Comparison of ENCODE assay signal across 1 cellular context in genomic region chr14:24395609-24396580, GRCh38.
TF ChIP-seq lines count a peak whose summit lies in the region.

No MANE protein-coding gene starts in this region.

TF ChIP-seq in HEK293, 187 proteins besides CTCF, POLR2A, EP300 and RAD21 (continued from another document):
- TF ChIP-seq, protein P1, sequence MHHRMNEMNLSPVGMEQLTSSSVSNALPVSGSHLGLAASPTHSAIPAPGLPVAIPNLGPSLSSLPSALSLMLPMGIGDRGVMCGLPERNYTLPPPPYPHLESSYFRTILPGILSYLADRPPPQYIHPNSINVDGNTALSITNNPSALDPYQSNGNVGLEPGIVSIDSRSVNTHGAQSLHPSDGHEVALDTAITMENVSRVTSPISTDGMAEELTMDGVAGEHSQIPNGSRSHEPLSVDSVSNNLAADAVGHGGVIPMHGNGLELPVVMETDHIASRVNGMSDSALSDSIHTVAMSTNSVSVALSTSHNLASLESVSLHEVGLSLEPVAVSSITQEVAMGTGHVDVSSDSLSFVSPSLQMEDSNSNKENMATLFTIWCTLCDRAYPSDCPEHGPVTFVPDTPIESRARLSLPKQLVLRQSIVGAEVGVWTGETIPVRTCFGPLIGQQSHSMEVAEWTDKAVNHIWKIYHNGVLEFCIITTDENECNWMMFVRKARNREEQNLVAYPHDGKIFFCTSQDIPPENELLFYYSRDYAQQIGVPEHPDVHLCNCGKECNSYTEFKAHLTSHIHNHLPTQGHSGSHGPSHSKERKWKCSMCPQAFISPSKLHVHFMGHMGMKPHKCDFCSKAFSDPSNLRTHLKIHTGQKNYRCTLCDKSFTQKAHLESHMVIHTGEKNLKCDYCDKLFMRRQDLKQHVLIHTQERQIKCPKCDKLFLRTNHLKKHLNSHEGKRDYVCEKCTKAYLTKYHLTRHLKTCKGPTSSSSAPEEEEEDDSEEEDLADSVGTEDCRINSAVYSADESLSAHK (tag by site-specific recombination; IDR thresholded peaks at IDR 0.05) = peak; percentile 55; the same call in 1 of the 2 replicates
- no peak for TF ChIP-seq ZNF677 (tag by site-specific recombination; IDR thresholded peaks at IDR 0.05)
- TF ChIP-seq ZNF112 (tag by site-specific recombination; IDR thresholded peaks at IDR 0.05) = no peak
- no peak for TF ChIP-seq PRDM2 (tag by site-specific recombination; IDR thresholded peaks at IDR 0.05; ENCODE audit: borderline replicate concordance)
